ENCODE assay signal across 8 cellular contexts in genomic region chr18:63155169-63155852, GRCh38.
DNase-seq lines count a peak whose midpoint lies in the region; ATAC-seq and TF ChIP-seq lines count a peak whose summit lies in the region.

No MANE protein-coding gene starts in this region.

- ATAC-seq in GM21576 (IDR thresholded peaks at IDR 0.05; ENCODE audit: unreplicated experiment) (peak; percentile 33), Panc1 (peak; percentile 76; the same call in 1 of the 2 replicates)

- in situ Hi-C loops in KBM-7 (cut with MboI; ENCODE audit: low pct_unique_long_range_greater_than_20kb, low sequenced_read_pairs), result no loop called here
- in situ Hi-C loops in Panc1 (cut with HindIII; ENCODE audit: low pct_unique_long_range_greater_than_20kb, low sequenced_read_pairs), result no loop called here

- CTCF ChIA-PET in Panc1 (lab: Charles Lee), result no interaction called here

- POLR2A ChIA-PET in Panc1 (lab: Charles Lee), result no interaction called here

- H3K36me3 ChIP-seq in Panc1 (ENCODE audit: control insufficient read depth, insufficient read depth, low read length), result no peaks in the 10 kb centered on the region
- H3K36me3 ChIP-seq in skeletal muscle satellite cell (ENCODE audit: insufficient read depth, low read length), result no peaks in the 10 kb centered on the region

- no peaks in the 10 kb centered on the region; the same call in 1 of the 2 replicates for H3K27me3 ChIP-seq in Panc1 (ENCODE audit: control insufficient read depth, insufficient read depth, low read length)
- peaks cover 54% of the 10 kb centered on the region for H3K27me3 ChIP-seq in skeletal muscle satellite cell (ENCODE audit: control insufficient read depth, insufficient read depth, low read length)

- intact Hi-C loops in Panc1 (cut with micrococcal nuclease; ENCODE audit: unreplicated experiment), result no loop called here
- intact Hi-C loops in cardiac septum (cut with DNase I), result no loop called here

- peak overlapping the region; percentile 1 to 41; a peak in 3 of 4 replicates for H3K4me3 ChIP-seq in Panc1 (ENCODE audit: low read depth in 2 of 2, low read length in 2 of 2)
- no peak overlapping the region for H3K4me3 ChIP-seq in skeletal muscle satellite cell (ENCODE audit: low read length)

- TF ChIP-seq CTCF in Panc1 (IDR thresholded peaks at IDR 0.05), result peak; percentile 69

- peak overlapping the region; percentile 68 for H3K4me2 ChIP-seq in skeletal muscle satellite cell (ENCODE audit: low read length)

- H3K27ac ChIP-seq in Panc1 (ENCODE audit: low read length), result no peak overlapping the region

- no peak overlapping the region for H3K9ac ChIP-seq in skeletal muscle satellite cell (ENCODE audit: low read depth, low read length)

- DNase-seq in DMS53 treated with DMSO at 0.1 percent for 48 hours (lab: John Stamatoyannopoulos, UW; ENCODE audit: unreplicated experiment) (peak; percentile 99), KBM-7 (peak; percentile 79), Panc1 (ENCODE audit: low read depth, low spot score) (peak; percentile 41), activated gamma-delta T cell treated with Interleukin-2 at 50 U/mL for 16 hours (peak; percentile 76), cardiac septum (ENCODE audit: low spot score) (peak; percentile 85), EL (no peak)

- no TSS peak for BruUV-seq in Panc1 (replicated peaks; lab: Mats Ljungman, UMichigan)

- H3K9me3 ChIP-seq in Panc1 (ENCODE audit: control insufficient read depth, insufficient read depth, low read depth, low read length), result no peaks in the 10 kb centered on the region
- no peaks in the 10 kb centered on the region for H3K9me3 ChIP-seq in skeletal muscle satellite cell (replicated peaks; ENCODE audit: low read length)

- H3K4me1 ChIP-seq in Panc1 (ENCODE audit: control insufficient read depth, insufficient read depth, low read length) (no peaks in the 10 kb centered on the region), skeletal muscle satellite cell (ENCODE audit: control insufficient read depth, insufficient read depth, low read length) (peaks cover 2% of the 10 kb centered on the region)
